In genomic region chr1:153979091-153979490, GRCh38 we compare ENCODE assay signal across 7 cellular contexts. TPM values are rescaled to one million over a fixed set of nuclear protein-coding genes. Genes with fewer than 3 reads are reported as not detected.
DNase-seq lines count a peak whose midpoint lies in the region; ATAC-seq and TF ChIP-seq lines count a peak whose summit lies in the region.
"Not testable (repeated sequence)": the region's sequence is repeated elsewhere in the genome, so short reads cannot be mapped to it uniquely, and the experiment has no call there.

No MANE protein-coding gene starts in this region.

- H3K27me3 Mint-ChIP-seq in activated CD4-positive, alpha-beta T cell treated with anti-CD3 and anti-CD28 coated beads, Interleukin-2, amount 10 ng/mL, durations not matched to agents 24 days and 14 days; activated T-helper 2 cell treated with anti-CD3 and anti-CD28 coated beads, Interferon-gamma antibody, Interleukin-2, Interleukin-4, amounts not matched to agents 10 μg/mL and 5 μg/mL and 100 μg/mL, durations not matched to agents 14 hours and 24 hours and 36 hours (ENCODE audit: low read depth); central memory CD8-positive, alpha-beta T cell; naive thymus-derived CD8-positive, alpha-beta T cell: not testable (repeated sequence)

- H3K27ac ChIP-seq in DOHH2 (ENCODE audit: low read depth, low read length); OCI-LY7 (ENCODE audit: low read depth, low read length, poor library complexity, severe bottlenecking): not testable (repeated sequence)
- H3K27ac ChIP-seq in skeletal muscle tissue (ENCODE audit: low read depth, low read length) = peak overlapping the region; percentile 89

- peak overlapping the region; percentile 99 for H3K4me3 ChIP-seq in DOHH2 (ENCODE audit: low read length)
- peak overlapping the region; percentile 86 for H3K4me3 ChIP-seq in OCI-LY7 (ENCODE audit: low read depth, low read length, poor library complexity, severe bottlenecking)
- H3K4me3 ChIP-seq in skeletal muscle tissue (ENCODE audit: low read length in 3 of 3) = not testable (repeated sequence)

- H3K4me1 Mint-ChIP-seq in activated CD4-positive, alpha-beta T cell treated with anti-CD3 and anti-CD28 coated beads, Interleukin-2, amount 10 ng/mL, durations not matched to agents 24 days and 14 days = peaks cover 28% of the 10 kb centered on the region
- peaks cover 22% of the 10 kb centered on the region for H3K4me1 Mint-ChIP-seq in activated T-helper 2 cell treated with anti-CD3 and anti-CD28 coated beads, Interferon-gamma antibody, Interleukin-2, Interleukin-4, amounts not matched to agents 10 μg/mL and 5 μg/mL and 100 μg/mL, durations not matched to agents 14 hours and 24 hours and 36 hours (ENCODE audit: low read depth)
- H3K4me1 Mint-ChIP-seq in central memory CD8-positive, alpha-beta T cell = peaks cover 31% of the 10 kb centered on the region
- peaks cover 11 to 42% (median 36%) of the 10 kb centered on the region in 4 donors for H3K4me1 Mint-ChIP-seq in naive thymus-derived CD8-positive, alpha-beta T cell

- not testable (repeated sequence) for H3K9me2 ChIP-seq in DOHH2 (replicated peaks; ENCODE audit: control insufficient read depth, low read length); OCI-LY7 (ENCODE audit: insufficient read depth, low read length)

- CTCF ChIA-PET in OCI-LY7 (lab: Charles Lee; ENCODE audit: unreplicated experiment) = interaction anchor here (1.7 kb wide), 1 partner anchor 8 kb away, joined by 6 read pairs; the partner anchor contains the start of gene RAB13

- not testable (repeated sequence) for H3K9ac ChIP-seq in skeletal muscle tissue (ENCODE audit: low read depth in 1 of 3, low read length in 3 of 3)

- not testable (repeated sequence) for H3F3A ChIP-seq in DOHH2 (ENCODE audit: control insufficient read depth, insufficient read depth)

- H3K36me3 Mint-ChIP-seq in activated CD4-positive, alpha-beta T cell treated with anti-CD3 and anti-CD28 coated beads, Interleukin-2, amount 10 ng/mL, durations not matched to agents 24 days and 14 days (ENCODE audit: low read depth) = peaks cover 27% of the 10 kb centered on the region
- peaks cover 29% of the 10 kb centered on the region for H3K36me3 Mint-ChIP-seq in activated T-helper 2 cell treated with anti-CD3 and anti-CD28 coated beads, Interferon-gamma antibody, Interleukin-2, Interleukin-4, amounts not matched to agents 10 μg/mL and 5 μg/mL and 100 μg/mL, durations not matched to agents 14 hours and 24 hours and 36 hours (ENCODE audit: low read depth)
- H3K36me3 Mint-ChIP-seq in central memory CD8-positive, alpha-beta T cell (ENCODE audit: insufficient read depth) = peaks cover 20% of the 10 kb centered on the region
- peaks cover 0 to 25% (median 0%) of the 10 kb centered on the region in 3 donors for H3K36me3 Mint-ChIP-seq in naive thymus-derived CD8-positive, alpha-beta T cell

- H3K9me3 Mint-ChIP-seq in activated CD4-positive, alpha-beta T cell treated with anti-CD3 and anti-CD28 coated beads, Interleukin-2, amount 10 ng/mL, durations not matched to agents 24 days and 14 days; activated T-helper 2 cell treated with anti-CD3 and anti-CD28 coated beads, Interferon-gamma antibody, Interleukin-2, Interleukin-4, amounts not matched to agents 10 μg/mL and 5 μg/mL and 100 μg/mL, durations not matched to agents 14 hours and 24 hours and 36 hours; central memory CD8-positive, alpha-beta T cell; naive thymus-derived CD8-positive, alpha-beta T cell: not testable (repeated sequence)

- peaks cover 38% of the 10 kb centered on the region for H3K4me1 ChIP-seq in DOHH2 (ENCODE audit: control insufficient read depth, low read length)
- peaks cover 22% of the 10 kb centered on the region for H3K4me1 ChIP-seq in OCI-LY7 (ENCODE audit: insufficient read depth, low read length, poor library complexity, severe bottlenecking)
- peaks cover 21 to 26% (median 26%) of the 10 kb centered on the region in 3 donors for H3K4me1 ChIP-seq in skeletal muscle tissue (ENCODE audit: control insufficient read depth in 3 of 3, insufficient read depth in 3 of 3, low read length in 3 of 3)

- intact Hi-C loops in OCI-LY7 (cut with micrococcal nuclease; ENCODE audit: unreplicated experiment); activated CD4-positive, alpha-beta T cell treated with anti-CD3 and anti-CD28 coated beads, Interleukin-2, amount 10 ng/mL, durations not matched to agents 24 days and 14 days (cut with micrococcal nuclease): not testable (repeated sequence)
- intact Hi-C loops in activated T-helper 2 cell treated with anti-CD3 and anti-CD28 coated beads, Interferon-gamma antibody, Interleukin-2, Interleukin-4, amounts not matched to agents 10 μg/mL and 5 μg/mL and 100 μg/mL, durations not matched to agents 14 hours and 24 hours and 36 hours (cut with micrococcal nuclease) = loop anchor here (2.0 kb wide), 1 partner anchor 32 kb away; the partner anchor contains the start of gene DENND4B

- not testable (repeated sequence) for H3K9me3 ChIP-seq in DOHH2 (ENCODE audit: control insufficient read depth, insufficient read depth, low read length); OCI-LY7 (ENCODE audit: low read length); skeletal muscle tissue (ENCODE audit: control insufficient read depth in 3 of 3, low read length in 3 of 3)

- H3K36me3 ChIP-seq in DOHH2 (ENCODE audit: control insufficient read depth, low read length) (peaks cover 37% of the 10 kb centered on the region), OCI-LY7 (ENCODE audit: insufficient read depth, low read length) (peaks cover 22% of the 10 kb centered on the region), skeletal muscle tissue (ENCODE audit: control insufficient read depth in 3 of 3, insufficient read depth in 3 of 3, low read length in 3 of 3) (peaks cover 13 to 26% (median 15%) of the 10 kb centered on the region in 3 donors)

- H3K79me2 ChIP-seq in DOHH2 (ENCODE audit: control insufficient read depth, low read length) (peaks cover 41% of the 10 kb centered on the region), OCI-LY7 (ENCODE audit: insufficient read depth, low read depth, low read length) (peaks cover 37% of the 10 kb centered on the region)

- ATAC-seq in central memory CD8-positive, alpha-beta T cell (replicated peaks; ENCODE audit: extremely low read depth, poor library complexity, severe bottlenecking); naive thymus-derived CD8-positive, alpha-beta T cell: not testable (repeated sequence)

- H3K4me2 ChIP-seq in DOHH2 (ENCODE audit: low read length) = peak overlapping the region; percentile 95
- H3K4me2 ChIP-seq in OCI-LY7 (ENCODE audit: low read length) = peak overlapping the region; percentile 82

- not testable (repeated sequence) for TF ChIP-seq CTCF in DOHH2 (IDR thresholded peaks at IDR 0.05; ENCODE audit: low read depth, low read length, poor library complexity, severe bottlenecking); OCI-LY7 (conservative IDR thresholded peaks at IDR 0.05; ENCODE audit: low read length)

- H3K27ac Mint-ChIP-seq in activated CD4-positive, alpha-beta T cell treated with anti-CD3 and anti-CD28 coated beads, Interleukin-2, amount 10 ng/mL, durations not matched to agents 24 days and 14 days = peak overlapping the region; percentile 74
- H3K27ac Mint-ChIP-seq in activated T-helper 2 cell treated with anti-CD3 and anti-CD28 coated beads, Interferon-gamma antibody, Interleukin-2, Interleukin-4, amounts not matched to agents 10 μg/mL and 5 μg/mL and 100 μg/mL, durations not matched to agents 14 hours and 24 hours and 36 hours = not testable (repeated sequence)
- peak overlapping the region; percentile 89 for H3K27ac Mint-ChIP-seq in central memory CD8-positive, alpha-beta T cell (ENCODE audit: low read depth)
- H3K27ac Mint-ChIP-seq in naive thymus-derived CD8-positive, alpha-beta T cell = peak overlapping the region in 3 of 10 donors; percentile 91 to 95 (median 92)

- H3K27me3 ChIP-seq in DOHH2 (ENCODE audit: control insufficient read depth, low read length); skeletal muscle tissue (ENCODE audit: control insufficient read depth in 3 of 3, insufficient read depth in 3 of 3, low read length in 3 of 3): not testable (repeated sequence)

- POLR2A ChIA-PET in OCI-LY7 (lab: Charles Lee) = interaction anchor here (0.6 to 5.1 kb wide), 6 partner anchors 12 to 155 kb away, joined by 4 to 54 read pairs (median 5); partner anchors contain the start of genes CREB3L4, RPS27 and SLC39A1
- POLR2A ChIA-PET in naive thymus-derived CD8-positive, alpha-beta T cell (lab: Charles Lee) = interaction anchor here (0.5 to 5.6 kb wide), 5 partner anchors 12 to 252 kb away, joined by 3 to 143 read pairs (median 32); partner anchors contain the start of genes CREB3L4, GATAD2B, RPS27 and SLC39A1

- DNase-seq in OCI-LY7 (ENCODE audit: low spot score); activated CD4-positive, alpha-beta T cell treated with anti-CD3 and anti-CD28 coated beads, Interleukin-2, amount 10 ng/mL, durations not matched to agents 24 days and 14 days; activated T-helper 2 cell treated with anti-CD3 and anti-CD28 coated beads, Interferon-gamma antibody, Interleukin-2, Interleukin-4, amounts not matched to agents 10 μg/mL and 5 μg/mL and 100 μg/mL, durations not matched to agents 14 hours and 24 hours and 36 hours (ENCODE audit: low spot score); central memory CD8-positive, alpha-beta T cell (ENCODE audit: low spot score in 2 of 2); naive thymus-derived CD8-positive, alpha-beta T cell: not testable (repeated sequence)

- H4K20me1 ChIP-seq in DOHH2 (ENCODE audit: control insufficient read depth, insufficient read depth, low read depth, low read length); OCI-LY7 (ENCODE audit: insufficient read depth, low read length): not testable (repeated sequence)

- H3K4me3 Mint-ChIP-seq in activated CD4-positive, alpha-beta T cell treated with anti-CD3 and anti-CD28 coated beads, Interleukin-2, amount 10 ng/mL, durations not matched to agents 24 days and 14 days = peak overlapping the region; percentile 99
- H3K4me3 Mint-ChIP-seq in activated T-helper 2 cell treated with anti-CD3 and anti-CD28 coated beads, Interferon-gamma antibody, Interleukin-2, Interleukin-4, amounts not matched to agents 10 μg/mL and 5 μg/mL and 100 μg/mL, durations not matched to agents 14 hours and 24 hours and 36 hours (ENCODE audit: low read depth) = peak overlapping the region; percentile 97
- peak overlapping the region; percentile 91 for H3K4me3 Mint-ChIP-seq in central memory CD8-positive, alpha-beta T cell
- H3K4me3 Mint-ChIP-seq in naive thymus-derived CD8-positive, alpha-beta T cell = peak overlapping the region; percentile 65 to 98 (median 94)

- BruUV-seq in OCI-LY7 (replicated peaks; lab: Mats Ljungman, UMichigan) = not testable (repeated sequence)

- not testable (repeated sequence) for H2AFZ ChIP-seq in OCI-LY7 (ENCODE audit: low read length)

RNA-seq across cellular contexts. Expression of gene JTB, which starts 1.6 kb away (rescaled TPM):
- 169 and 178 TPM in 2 replicates for total RNA-seq in OCI-LY7 (2014; rRNA removed; shearing (Covaris generic))
- total RNA-seq in OCI-LY7 (2022) = 107 and 124 TPM in 2 replicates
- 195 and 200 TPM in 2 replicates for total RNA-seq in activated CD4-positive, alpha-beta T cell treated with anti-CD3 and anti-CD28 coated beads, Interleukin-2, amount 10 ng/mL, durations not matched to agents 24 days and 14 days
- total RNA-seq in activated T-helper 2 cell treated with anti-CD3 and anti-CD28 coated beads, Interferon-gamma antibody, Interleukin-2, Interleukin-4, amounts not matched to agents 10 μg/mL and 5 μg/mL and 100 μg/mL, durations not matched to agents 14 hours and 24 hours and 36 hours = 148 and 152 TPM in 2 replicates
- 100 to 1,000 TPM; 120 to 121 TPM for total RNA-seq in naive thymus-derived CD8-positive, alpha-beta T cell
- 100 to 1,000 TPM; 302 to 384 (median 322) TPM for polyA plus RNA-seq in naive thymus-derived CD8-positive, alpha-beta T cell
- 87.2 TPM for total RNA-seq in skeletal muscle tissue

RNA-seq across cellular contexts. Expression of gene RAB13, which starts 7.0 kb away (rescaled TPM):
- total RNA-seq in OCI-LY7 (2014; rRNA removed; shearing (Covaris generic)) = 0.16 and 0.72 TPM in 2 replicates
- total RNA-seq in OCI-LY7 (2022) (0.89 and 1.3 TPM in 2 replicates), skeletal muscle tissue (18.3 TPM)
- total RNA-seq in activated CD4-positive, alpha-beta T cell treated with anti-CD3 and anti-CD28 coated beads, Interleukin-2, amount 10 ng/mL, durations not matched to agents 24 days and 14 days = 6.5 and 6.7 TPM in 2 replicates
- 5.7 and 7.6 TPM in 2 replicates for total RNA-seq in activated T-helper 2 cell treated with anti-CD3 and anti-CD28 coated beads, Interferon-gamma antibody, Interleukin-2, Interleukin-4, amounts not matched to agents 10 μg/mL and 5 μg/mL and 100 μg/mL, durations not matched to agents 14 hours and 24 hours and 36 hours
- 1 to 10 TPM; 2.8 to 3.1 TPM for total RNA-seq in naive thymus-derived CD8-positive, alpha-beta T cell
- polyA plus RNA-seq in naive thymus-derived CD8-positive, alpha-beta T cell = 1 to 10 TPM in 1 of 3 donors, under 1 TPM in 2; 0.53 to 1.0 (median 0.66) TPM

RNA-seq across cellular contexts. Expression of gene CREB3L4, which starts 11.4 kb away (rescaled TPM):
- 17.0 and 17.4 TPM in 2 replicates for total RNA-seq in OCI-LY7 (2014; rRNA removed; shearing (Covaris generic))
- total RNA-seq in OCI-LY7 (2022) (28.2 and 32.0 TPM in 2 replicates), skeletal muscle tissue (8.9 TPM)
- 8.3 and 9.7 TPM in 2 replicates for total RNA-seq in activated CD4-positive, alpha-beta T cell treated with anti-CD3 and anti-CD28 coated beads, Interleukin-2, amount 10 ng/mL, durations not matched to agents 24 days and 14 days
- total RNA-seq in activated T-helper 2 cell treated with anti-CD3 and anti-CD28 coated beads, Interferon-gamma antibody, Interleukin-2, Interleukin-4, amounts not matched to agents 10 μg/mL and 5 μg/mL and 100 μg/mL, durations not matched to agents 14 hours and 24 hours and 36 hours = 12.5 TPM in 2 replicates
- total RNA-seq in naive thymus-derived CD8-positive, alpha-beta T cell = 10 to 100 TPM; 11.1 to 13.2 TPM
- polyA plus RNA-seq in naive thymus-derived CD8-positive, alpha-beta T cell = 1 to 10 TPM; 4.3 to 6.0 (median 4.4) TPM

RNA-seq across cellular contexts. Expression of gene RPS27, which starts 11.5 kb away (rescaled TPM):
- total RNA-seq in OCI-LY7 (2014; rRNA removed; shearing (Covaris generic)) = 4,465 and 5,738 TPM in 2 replicates
- 2,833 and 3,163 TPM in 2 replicates for total RNA-seq in OCI-LY7 (2022)
- 1,207 and 1,242 TPM in 2 replicates for total RNA-seq in activated CD4-positive, alpha-beta T cell treated with anti-CD3 and anti-CD28 coated beads, Interleukin-2, amount 10 ng/mL, durations not matched to agents 24 days and 14 days
- total RNA-seq in activated T-helper 2 cell treated with anti-CD3 and anti-CD28 coated beads, Interferon-gamma antibody, Interleukin-2, Interleukin-4, amounts not matched to agents 10 μg/mL and 5 μg/mL and 100 μg/mL, durations not matched to agents 14 hours and 24 hours and 36 hours = 1,296 and 1,372 TPM in 2 replicates
- 1,000 to 10,000 TPM; 5,101 to 5,184 TPM for total RNA-seq in naive thymus-derived CD8-positive, alpha-beta T cell
- over 10,000 TPM; 23,491 to 26,660 (median 26,449) TPM for polyA plus RNA-seq in naive thymus-derived CD8-positive, alpha-beta T cell
- total RNA-seq in skeletal muscle tissue = 4,210 TPM

RNA-seq across cellular contexts. Expression of gene SLC39A1, which starts 15.8 kb away (rescaled TPM):
- 44.2 and 45.5 TPM in 2 replicates for total RNA-seq in OCI-LY7 (2014; rRNA removed; shearing (Covaris generic))
- total RNA-seq in OCI-LY7 (2022) = 32.7 and 41.6 TPM in 2 replicates
- total RNA-seq in activated CD4-positive, alpha-beta T cell treated with anti-CD3 and anti-CD28 coated beads, Interleukin-2, amount 10 ng/mL, durations not matched to agents 24 days and 14 days = 71.6 and 78.2 TPM in 2 replicates
- 74.8 and 76.5 TPM in 2 replicates for total RNA-seq in activated T-helper 2 cell treated with anti-CD3 and anti-CD28 coated beads, Interferon-gamma antibody, Interleukin-2, Interleukin-4, amounts not matched to agents 10 μg/mL and 5 μg/mL and 100 μg/mL, durations not matched to agents 14 hours and 24 hours and 36 hours
- total RNA-seq in naive thymus-derived CD8-positive, alpha-beta T cell = 10 to 100 TPM; 14.7 to 14.9 TPM
- polyA plus RNA-seq in naive thymus-derived CD8-positive, alpha-beta T cell = 10 to 100 TPM; 29.5 to 35.2 (median 32.6) TPM
- total RNA-seq in skeletal muscle tissue = 40.2 TPM
